15 cellular contexts compared by ENCODE assay signal in the genomic region with DNA sequence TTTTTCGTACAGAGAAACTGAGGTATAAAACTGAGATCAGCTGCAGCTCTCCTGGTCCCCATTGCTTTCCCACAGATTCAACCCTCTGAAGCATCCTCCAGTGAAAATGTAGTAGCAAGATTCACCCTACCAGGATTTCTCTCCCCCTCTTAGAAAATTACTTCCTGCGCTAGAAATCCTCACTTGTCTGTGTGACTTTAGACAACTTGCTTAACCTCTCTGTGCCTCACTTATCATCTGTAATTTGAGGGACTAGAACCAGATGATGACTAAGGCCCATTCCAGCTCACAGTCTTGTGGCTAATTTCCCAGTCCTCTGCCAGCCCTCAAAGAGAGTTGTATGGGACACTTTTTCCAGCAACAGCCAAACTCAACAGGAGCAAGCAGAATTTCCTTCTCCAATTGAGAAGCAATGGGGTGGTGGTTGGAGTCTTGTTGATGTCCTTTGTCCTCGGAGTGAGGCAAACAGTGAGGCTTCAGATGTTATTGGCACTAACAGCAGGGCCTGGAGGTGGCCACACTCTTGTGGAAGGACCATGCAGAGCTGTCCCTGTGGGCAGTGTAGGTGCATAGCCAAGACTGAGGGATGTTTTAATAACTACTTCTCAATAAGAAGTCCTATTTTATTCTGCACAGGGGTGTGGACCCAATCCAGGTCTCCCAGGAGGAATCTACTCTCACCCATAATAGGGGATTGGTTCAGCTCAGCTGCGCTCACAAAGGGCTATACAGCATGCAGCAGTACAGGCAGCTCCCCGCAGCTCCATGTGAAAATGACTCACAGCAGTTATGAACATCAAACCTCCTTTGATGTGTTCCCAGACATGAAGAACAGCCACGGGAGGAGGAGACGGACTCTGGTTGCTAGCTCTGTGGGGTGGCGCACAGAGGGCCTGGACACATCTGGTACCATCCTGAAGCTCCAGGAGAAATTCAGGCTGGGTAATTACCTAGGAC.
A peak's percentile ranks its signal among the peaks of the same experiment; 100 is the strongest.
DNase-seq lines count a peak whose midpoint lies in the region; ATAC-seq and TF ChIP-seq lines count a peak whose summit lies in the region.
"Had no signal": no experiment of that assay in that cellular context is flagged by ENCODE, and none has a peak within 500 bp of the region (broad histone marks: within the 10 kb centered on the region; RNA-seq: fewer than 3 reads in every experiment).

No MANE protein-coding gene starts in this region.

- H3K27me3 ChIP-seq in PC-3 (ENCODE audit: low read length) (no peaks in the 10 kb centered on the region), dorsolateral prefrontal cortex (no peaks in the 10 kb centered on the region)

- peaks cover 54% of the 10 kb centered on the region for H3K4me1 ChIP-seq in PC-3 (ENCODE audit: insufficient read depth, low read length)

- DNase-seq in COLO829 (ENCODE audit: low spot score) (peak; percentile 99), PC-3 (peak; percentile 57), dorsolateral prefrontal cortex (peak in 7 of 10 donors; percentile 46 to 80 (median 61)), non-pigmented ciliary epithelial cell (ENCODE audit: low read depth) (peak; percentile 42), NCI-H2196 treated with DMSO at 0.1 percent for 48 hours (lab: John Stamatoyannopoulos, UW; ENCODE audit: unreplicated experiment) (no peak)
- no peak for DNase-seq in activated naive CD4-positive, alpha-beta T cell treated with anti-CD3 and anti-CD28 coated beads, Interleukin-2, amount 50 U/mL, for 72 hours (ENCODE audit: low spot score in 2 of 2)
- DNase-seq in activated T-helper 1 cell treated with anti-CD3 and anti-CD28 coated beads, Interleukin-12 subunit alpha, Interleukin-12 subunit beta, Interleukin-2, Interleukin-4 antibody, amounts not matched to agents 30 ng/mL and 10 ng/mL and 1 ng/mL, durations not matched to agents 14 hours and 24 hours and 36 hours (ENCODE audit: low spot score), result no peak
- no peak for DNase-seq in stimulated activated CD4-positive, alpha-beta T cell treated with anti-CD3 and anti-CD28 coated beads, Interleukin-2, amount 100 ng/mL, for 24 hours
- DNase-seq: activated naive CD8-positive, alpha-beta T cell treated with anti-CD3 and anti-CD28 coated beads, Interleukin-2, amount 50 U/mL, for 24 hours; H7; naive B cell; NCI-H2107; spleen; T-helper 9 cell had no signal

- no peaks in the 10 kb centered on the region for H4K20me1 ChIP-seq in PC-3 (ENCODE audit: low read length)

- TF ChIP-seq CTCF in PC-3 (conservative IDR thresholded peaks at IDR 0.05; ENCODE audit: low read depth, low read length), result no peak
- peak in 5 of 56 donors; percentile 3 to 19 (median 7) for TF ChIP-seq CTCF in dorsolateral prefrontal cortex (IDR thresholded peaks at IDR 0.05 in 54 of 56, conservative IDR thresholded peaks at IDR 0.05 in 2 of 56; ENCODE audit: low read depth in 1 of 56, partially characterized antibody in 56 of 56)

- no peak overlapping the region for H3K27ac Mint-ChIP-seq in activated naive CD4-positive, alpha-beta T cell treated with anti-CD3 and anti-CD28 coated beads, Interleukin-2, amount 50 U/mL, for 72 hours
- H3K27ac Mint-ChIP-seq in activated T-helper 1 cell treated with anti-CD3 and anti-CD28 coated beads, Interleukin-12 subunit alpha, Interleukin-12 subunit beta, Interleukin-2, Interleukin-4 antibody, amounts not matched to agents 30 ng/mL and 10 ng/mL and 1 ng/mL, durations not matched to agents 14 hours and 24 hours and 36 hours, result no peak overlapping the region
- H3K27ac Mint-ChIP-seq: activated naive CD8-positive, alpha-beta T cell treated with anti-CD3 and anti-CD28 coated beads, Interleukin-2, amount 50 U/mL, for 24 hours had no signal

- no peaks in the 10 kb centered on the region for H3K79me2 ChIP-seq in PC-3 (ENCODE audit: low read length)

- H3K27ac ChIP-seq in PC-3 (ENCODE audit: low read length) (peak overlapping the region; percentile 92), dorsolateral prefrontal cortex (peak overlapping the region in 51 of 59 donors; percentile 28 to 93 (median 71))
- H3K27ac ChIP-seq: C4-2B, spleen had no signal

- H3K9me3 Mint-ChIP-seq in activated naive CD4-positive, alpha-beta T cell treated with anti-CD3 and anti-CD28 coated beads, Interleukin-2, amount 50 U/mL, for 72 hours, result no peaks in the 10 kb centered on the region
- H3K9me3 Mint-ChIP-seq in activated T-helper 1 cell treated with anti-CD3 and anti-CD28 coated beads, Interleukin-12 subunit alpha, Interleukin-12 subunit beta, Interleukin-2, Interleukin-4 antibody, amounts not matched to agents 30 ng/mL and 10 ng/mL and 1 ng/mL, durations not matched to agents 14 hours and 24 hours and 36 hours, result no peaks in the 10 kb centered on the region
- H3K9me3 Mint-ChIP-seq: activated naive CD8-positive, alpha-beta T cell treated with anti-CD3 and anti-CD28 coated beads, Interleukin-2, amount 50 U/mL, for 24 hours; naive B cell had no signal

- H3K9me2 ChIP-seq in PC-3 (replicated peaks; ENCODE audit: low read length), result no peaks in the 10 kb centered on the region

- H3K9ac ChIP-seq in PC-3 (ENCODE audit: low read length), result peak overlapping the region; percentile 6; the same call in 1 of the 2 replicates

- peak overlapping the region; percentile 63 for H3K4me2 ChIP-seq in PC-3 (ENCODE audit: low read length)

- H3K4me3 ChIP-seq in PC-3 (ENCODE audit: low read length), result no peak overlapping the region
- peak overlapping the region in 1 of 59 donors; percentile 20 for H3K4me3 ChIP-seq in dorsolateral prefrontal cortex
- H3K4me3 ChIP-seq: spleen had no signal

- no peaks in the 10 kb centered on the region for H3K9me3 ChIP-seq in PC-3 (ENCODE audit: low read length)
- H3K9me3 ChIP-seq: spleen had no signal

- BruUV-seq in PC-3 (replicated peaks; lab: Mats Ljungman, UMichigan), result no TSS peak

- H3K27me3 Mint-ChIP-seq in activated T-helper 1 cell treated with anti-CD3 and anti-CD28 coated beads, Interleukin-12 subunit alpha, Interleukin-12 subunit beta, Interleukin-2, Interleukin-4 antibody, amounts not matched to agents 30 ng/mL and 10 ng/mL and 1 ng/mL, durations not matched to agents 14 hours and 24 hours and 36 hours (ENCODE audit: insufficient read depth), result no peaks in the 10 kb centered on the region
- H3K27me3 Mint-ChIP-seq: activated naive CD8-positive, alpha-beta T cell treated with anti-CD3 and anti-CD28 coated beads, Interleukin-2, amount 50 U/mL, for 24 hours; naive B cell had no signal

- no peaks in the 10 kb centered on the region for H3K36me3 ChIP-seq in PC-3 (ENCODE audit: low read depth, low read length)
- H3K36me3 ChIP-seq: spleen had no signal

- POLR2A ChIA-PET in PC-3 (lab: Charles Lee; ENCODE audit: unreplicated experiment), result interaction anchor here (0.5 to 0.7 kb wide), 2 partner anchors 178 to 271 kb away, joined by 3 to 4 read pairs; no protein-coding TSS in a partner anchor

- CTCF ChIA-PET in PC-3 (lab: Charles Lee), result interaction anchor here (0.5 to 3.9 kb wide), 9 partner anchors 37 to 847 kb away, joined by 3 to 29 read pairs (median 5); no protein-coding TSS in a partner anchor

- ATAC-seq in PC-3, result peak; percentile 16
- no peak for ATAC-seq in activated naive CD4-positive, alpha-beta T cell treated with anti-CD3 and anti-CD28 coated beads, Interleukin-2, amount 50 U/mL, for 72 hours
- ATAC-seq: activated naive CD8-positive, alpha-beta T cell treated with anti-CD3 and anti-CD28 coated beads, Interleukin-2, amount 50 U/mL, for 24 hours had no signal

- H3F3A ChIP-seq in PC-3 (ENCODE audit: low read length, unreplicated experiment), result peaks cover 8% of the 10 kb centered on the region

- no peaks in the 10 kb centered on the region for H3K4me1 Mint-ChIP-seq in activated T-helper 1 cell treated with anti-CD3 and anti-CD28 coated beads, Interleukin-12 subunit alpha, Interleukin-12 subunit beta, Interleukin-2, Interleukin-4 antibody, amounts not matched to agents 30 ng/mL and 10 ng/mL and 1 ng/mL, durations not matched to agents 14 hours and 24 hours and 36 hours (ENCODE audit: low read depth)

- H2AFZ ChIP-seq in PC-3 (ENCODE audit: low read length), result no peak overlapping the region

- intact Hi-C loops in PC-3 (cut with micrococcal nuclease) (no loop called here), dorsolateral prefrontal cortex (cut with DNase I) (loop anchor here (5.0 to 10.0 kb wide), 6 partner anchors 72 to 463 kb away; a partner anchor contains a TSS)
- intact Hi-C loops in activated T-helper 1 cell treated with anti-CD3 and anti-CD28 coated beads, Interleukin-12 subunit alpha, Interleukin-12 subunit beta, Interleukin-2, Interleukin-4 antibody, amounts not matched to agents 30 ng/mL and 10 ng/mL and 1 ng/mL, durations not matched to agents 14 hours and 24 hours and 36 hours (cut with micrococcal nuclease), result loop anchor here (5.0 to 10.0 kb wide), 2 partner anchors 88 to 166 kb away; no protein-coding TSS in a partner anchor

- H3K4me3 Mint-ChIP-seq in activated T-helper 1 cell treated with anti-CD3 and anti-CD28 coated beads, Interleukin-12 subunit alpha, Interleukin-12 subunit beta, Interleukin-2, Interleukin-4 antibody, amounts not matched to agents 30 ng/mL and 10 ng/mL and 1 ng/mL, durations not matched to agents 14 hours and 24 hours and 36 hours, result no peak overlapping the region
- H3K4me3 Mint-ChIP-seq: activated naive CD8-positive, alpha-beta T cell treated with anti-CD3 and anti-CD28 coated beads, Interleukin-2, amount 50 U/mL, for 24 hours; naive B cell had no signal

- H3K36me3 Mint-ChIP-seq in activated naive CD4-positive, alpha-beta T cell treated with anti-CD3 and anti-CD28 coated beads, Interleukin-2, amount 50 U/mL, for 72 hours, result no peaks in the 10 kb centered on the region
- no peaks in the 10 kb centered on the region for H3K36me3 Mint-ChIP-seq in activated T-helper 1 cell treated with anti-CD3 and anti-CD28 coated beads, Interleukin-12 subunit alpha, Interleukin-12 subunit beta, Interleukin-2, Interleukin-4 antibody, amounts not matched to agents 30 ng/mL and 10 ng/mL and 1 ng/mL, durations not matched to agents 14 hours and 24 hours and 36 hours (ENCODE audit: low read depth)
- H3K36me3 Mint-ChIP-seq: naive B cell had no signal

Comparison
In these comparisons a context has a peak if more than half of its experiments do, and no peak if none do; other contexts are left out.
1. DNase-seq: peak in COLO829 (single experiment), PC-3 (single experiment), dorsolateral prefrontal cortex (7 of 10) and non-pigmented ciliary epithelial cell (single experiment); none in activated naive CD4-positive, alpha-beta T cell treated with anti-CD3 and anti-CD28 coated beads, Interleukin-2, amount 50 U/mL, for 72 hours (0 of 2), activated T-helper 1 cell treated with anti-CD3 and anti-CD28 coated beads, Interleukin-12 subunit alpha, Interleukin-12 subunit beta, Interleukin-2, Interleukin-4 antibody, amounts not matched to agents 30 ng/mL and 10 ng/mL and 1 ng/mL, durations not matched to agents 14 hours and 24 hours and 36 hours (single experiment), NCI-H2196 treated with DMSO at 0.1 percent for 48 hours (single experiment) and stimulated activated CD4-positive, alpha-beta T cell treated with anti-CD3 and anti-CD28 coated beads, Interleukin-2, amount 100 ng/mL, for 24 hours (0 of 2).